ENCODE assay signal across 19 cellular contexts in genomic region chr10:107264742-107265141, GRCh38.
DNase-seq lines count a peak whose midpoint lies in the region; ATAC-seq, FAIRE-seq and TF ChIP-seq lines count a peak whose summit lies in the region.
"Had no signal": no experiment of that assay in that cellular context is flagged by ENCODE, and none has a peak within 500 bp of the region (broad histone marks: within the 10 kb centered on the region; RNA-seq: fewer than 3 reads in every experiment).

No MANE protein-coding gene starts in this region.

- no peaks in the 10 kb centered on the region for H3K27me3 ChIP-seq in SK-N-SH (ENCODE audit: insufficient read depth)
- H3K27me3 ChIP-seq in K562 (ENCODE audit: control insufficient read depth in 2 of 2, insufficient read depth in 2 of 2, low read length in 2 of 2) = no peaks in the 10 kb centered on the region
- no peaks in the 10 kb centered on the region for H3K27me3 ChIP-seq in CD8-positive, alpha-beta T cell (ENCODE audit: insufficient read depth, low read length)
- H3K27me3 ChIP-seq: tibial nerve had no signal

- no peak overlapping the region for H2AFZ ChIP-seq in SK-N-SH (ENCODE audit: low read depth)
- no peak overlapping the region for H2AFZ ChIP-seq in K562 (ENCODE audit: low read depth, low read length)

- H3K9me1 ChIP-seq in K562 (ENCODE audit: control insufficient read depth, insufficient read depth, low read length) = no peaks in the 10 kb centered on the region

- peak; percentile 2 for DNase-seq in SK-N-SH
- peak; percentile 82 for DNase-seq in NCI-H82 treated with DMSO at 0.1 percent for 48 hours (lab: John Stamatoyannopoulos, UW; ENCODE audit: unreplicated experiment)
- peak; percentile 6 to 13 (median 10) for DNase-seq in K562 (ENCODE audit: extremely low read depth in 1 of 4, low spot score in 3 of 4)
- no peak for DNase-seq in CD8-positive, alpha-beta T cell
- DNase-seq in activated CD8-positive, alpha-beta memory T cell treated with anti-CD3 and anti-CD28 coated beads for 24 hours = no peak
- no peak for DNase-seq in HPDE6-E6E7 (ENCODE audit: extremely low spot score)
- DNase-seq: activated CD4-positive, alpha-beta T cell treated with anti-CD3 and anti-CD28 coated beads for 48 hours; activated naive CD4-positive, alpha-beta T cell; CD4-positive, CD25-positive, alpha-beta regulatory T cell; effector memory CD4-positive, alpha-beta T cell; NCI-H1694 treated with DMSO at 0.1 percent for 48 hours; T-helper 9 cell had no signal

- ATAC-seq in SK-N-SH treated with all-trans-retinoic acid at 6 μM for 48 hours = no peak
- peak; percentile 51; the same call in 1 of the 3 replicates for ATAC-seq in K562
- ATAC-seq in CD8-positive, alpha-beta T cell = no peak
- ATAC-seq in HG03520 (IDR thresholded peaks at IDR 0.05; ENCODE audit: unreplicated experiment) = no peak
- ATAC-seq: A549; HCT116; stimulated activated memory B cell treated with anti-CD40 and anti-IgM and Interleukin-4, amounts not matched to agents 10 μg/mL and 1 μg/mL and 100 μg/mL, for 72 hours had no signal

- H3K4me2 ChIP-seq in SK-N-SH = no peak overlapping the region
- no peak overlapping the region for H3K4me2 ChIP-seq in K562 (ENCODE audit: insufficient read depth, low read length)
- H3K4me2 ChIP-seq: A549 had no signal

- no TSS peak for BruUV-seq in K562 (replicated peaks; lab: Mats Ljungman, UMichigan)

- no peak overlapping the region for H3K9ac ChIP-seq in SK-N-SH
- no peak overlapping the region for H3K9ac ChIP-seq in K562 (ENCODE audit: insufficient read depth in 1 of 2, low read depth in 2 of 2, low read length in 2 of 2)

- H3K27me3 Mint-ChIP-seq in CD8-positive, alpha-beta T cell (ENCODE audit: low read depth) = no peaks in the 10 kb centered on the region
- H3K27me3 Mint-ChIP-seq: CD4-positive, CD25-positive, alpha-beta regulatory T cell; stimulated activated memory B cell treated with anti-CD40 and anti-IgM and Interleukin-4, amounts not matched to agents 10 μg/mL and 1 μg/mL and 100 μg/mL, for 72 hours had no signal

- H3K4me1 ChIP-seq in SK-N-SH (ENCODE audit: control insufficient read depth in 1 of 2, insufficient read depth in 2 of 2, low read depth in 1 of 2, low read length in 1 of 2) (no peaks in the 10 kb centered on the region; a peak in 1 of 4 replicates), K562 (replicated peaks in 1 of 2; ENCODE audit: control insufficient read depth in 2 of 2, insufficient read depth in 2 of 2, low read length in 2 of 2) (no peaks in the 10 kb centered on the region)
- no peaks in the 10 kb centered on the region for H3K4me1 ChIP-seq in CD8-positive, alpha-beta T cell (ENCODE audit: insufficient read depth, low read length)
- H3K4me1 ChIP-seq: A549, tibial nerve had no signal

- WGBS in SK-N-SH (ENCODE audit: low lambda C conversion rate) = 53% methylated on average over 6 of the region's 6 CpGs
- WGBS in K562 (ENCODE audit: insufficient coverage, low coverage, missing lambda C conversion rate) = 0% methylated on average over 6 of the region's 6 CpGs

- no peak; the same call in 1 of the 2 replicates for TF ChIP-seq RAD21 in SK-N-SH (IDR thresholded peaks at IDR 0.05; ENCODE audit: low read length)
- TF ChIP-seq RAD21 in K562 (CRISPR knock-in tag; conservative IDR thresholded peaks at IDR 0.05 in 1 of 2, IDR thresholded peaks at IDR 0.05 in 1 of 2) = no peak

- TF ChIP-seq CTCF in SK-N-SH (IDR thresholded peaks at IDR 0.05) (no peak), K562 (IDR thresholded peaks at IDR 0.05 in 2 of 3, conservative IDR thresholded peaks at IDR 0.05 in 1 of 3; ENCODE audit: insufficient read depth in 2 of 3, low read depth in 1 of 3, low read length in 3 of 3) (0 out of 6 replicates have a peak, but pooled peaks of 1 of the 3 experiments have one; percentile 14)
- TF ChIP-seq CTCF in CD8-positive, alpha-beta T cell (IDR thresholded peaks at IDR 0.05) = no peak

- CTCF ChIA-PET in SK-N-SH (lab: Yijun Ruan, JAX) (no interaction called here), K562 (lab: Yijun Ruan, JAX; ENCODE audit: low intra/inter-chr PET ratio) (no interaction called here)
- CTCF ChIA-PET in CD8-positive, alpha-beta T cell (lab: Charles Lee) = no interaction called here

- no peaks in the 10 kb centered on the region for H3K36me3 Mint-ChIP-seq in CD8-positive, alpha-beta T cell
- H3K36me3 Mint-ChIP-seq: CD4-positive, CD25-positive, alpha-beta regulatory T cell; stimulated activated memory B cell treated with anti-CD40 and anti-IgM and Interleukin-4, amounts not matched to agents 10 μg/mL and 1 μg/mL and 100 μg/mL, for 72 hours had no signal

- no peak overlapping the region for H3K27ac Mint-ChIP-seq in CD8-positive, alpha-beta T cell
- H3K27ac Mint-ChIP-seq: stimulated activated memory B cell treated with anti-CD40 and anti-IgM and Interleukin-4, amounts not matched to agents 10 μg/mL and 1 μg/mL and 100 μg/mL, for 72 hours had no signal

- no peak overlapping the region for H3K4me3 Mint-ChIP-seq in CD8-positive, alpha-beta T cell
- H3K4me3 Mint-ChIP-seq: CD4-positive, CD25-positive, alpha-beta regulatory T cell; stimulated activated memory B cell treated with anti-CD40 and anti-IgM and Interleukin-4, amounts not matched to agents 10 μg/mL and 1 μg/mL and 100 μg/mL, for 72 hours had no signal

- in situ Hi-C loops in K562 (cut with MboI) = no loop called here

- no peaks in the 10 kb centered on the region for H3K79me2 ChIP-seq in SK-N-SH (ENCODE audit: insufficient read depth)
- H3K79me2 ChIP-seq in K562 (ENCODE audit: control insufficient read depth, insufficient read depth, low read length) = no peaks in the 10 kb centered on the region

- H3K36me3 ChIP-seq in SK-N-SH (replicated peaks in 1 of 2; ENCODE audit: control insufficient read depth in 1 of 2, insufficient read depth in 2 of 2, low read length in 1 of 2) (no peaks in the 10 kb centered on the region), K562 (ENCODE audit: control insufficient read depth, insufficient read depth, low read length) (no peaks in the 10 kb centered on the region)
- no peaks in the 10 kb centered on the region for H3K36me3 ChIP-seq in CD8-positive, alpha-beta T cell (ENCODE audit: insufficient read depth, low read length)
- H3K36me3 ChIP-seq: tibial nerve had no signal

- FAIRE-seq in K562 (lab: Jason Lieb, UNC) = no peak
- FAIRE-seq: A549, GM12892 had no signal

- peaks cover 28% of the 10 kb centered on the region for H3K9me3 Mint-ChIP-seq in CD8-positive, alpha-beta T cell
- H3K9me3 Mint-ChIP-seq: stimulated activated memory B cell treated with anti-CD40 and anti-IgM and Interleukin-4, amounts not matched to agents 10 μg/mL and 1 μg/mL and 100 μg/mL, for 72 hours had no signal

- H4K20me1 ChIP-seq in SK-N-SH (ENCODE audit: insufficient read depth) = no peaks in the 10 kb centered on the region
- H4K20me1 ChIP-seq in K562 (replicated peaks; ENCODE audit: control insufficient read depth, insufficient read depth, low read length) = no peaks in the 10 kb centered on the region

- H3K9me3 ChIP-seq in SK-N-SH (no peaks in the 10 kb centered on the region), K562 (replicated peaks; ENCODE audit: control insufficient read depth, insufficient read depth, low read depth, low read length) (no peaks in the 10 kb centered on the region)
- H3K9me3 ChIP-seq in CD8-positive, alpha-beta T cell (ENCODE audit: low read length) = no peaks in the 10 kb centered on the region
- H3K9me3 ChIP-seq: A549, tibial nerve had no signal

- TF ChIP-seq EP300 in SK-N-SH (IDR thresholded peaks at IDR 0.05; ENCODE audit: borderline replicate concordance in 1 of 2, low read depth in 1 of 2, low read length in 1 of 2) (no peak), K562 (IDR thresholded peaks at IDR 0.05; ENCODE audit: low read length) (no peak)

- H3K9me2 ChIP-seq in SK-N-SH = no peaks in the 10 kb centered on the region

- no peaks in the 10 kb centered on the region for H3F3A ChIP-seq in SK-N-SH (replicated peaks; ENCODE audit: insufficient read depth)

- no peak overlapping the region for H3K27ac ChIP-seq in SK-N-SH (ENCODE audit: low read depth in 2 of 2, low read length in 1 of 2)
- no peak overlapping the region for H3K27ac ChIP-seq in K562 (ENCODE audit: extremely low read depth, low read depth, low read length)
- no peak overlapping the region for H3K27ac ChIP-seq in CD8-positive, alpha-beta T cell (ENCODE audit: low read depth, low read length)
- H3K27ac ChIP-seq: A549, tibial nerve had no signal

- POLR2A ChIA-PET in SK-N-SH (lab: Yijun Ruan, JAX) (no interaction called here), K562 (lab: Yijun Ruan, JAX) (no interaction called here)
- POLR2A ChIA-PET in CD8-positive, alpha-beta T cell (lab: Charles Lee) = no interaction called here

- no peak for TF ChIP-seq POLR2A in K562 (conservative IDR thresholded peaks at IDR 0.05)

- H3K4me3 ChIP-seq in SK-N-SH (ENCODE audit: low read depth in 2 of 2, low read length in 1 of 2) (no peak overlapping the region), K562 (no peak overlapping the region)
- H3K4me3 ChIP-seq in CD8-positive, alpha-beta T cell (ENCODE audit: low read depth, low read length) = no peak overlapping the region
- H3K4me3 ChIP-seq: A549, tibial nerve had no signal

- H3K4me1 Mint-ChIP-seq in CD8-positive, alpha-beta T cell (ENCODE audit: low read depth) = no peaks in the 10 kb centered on the region
- H3K4me1 Mint-ChIP-seq: CD4-positive, CD25-positive, alpha-beta regulatory T cell; stimulated activated memory B cell treated with anti-CD40 and anti-IgM and Interleukin-4, amounts not matched to agents 10 μg/mL and 1 μg/mL and 100 μg/mL, for 72 hours had no signal

- intact Hi-C loops in K562 (cut with micrococcal nuclease) = loop anchor here (5.0 kb wide), 1 partner anchor 552 kb away; no protein-coding TSS in a partner anchor
- intact Hi-C loops in CD8-positive, alpha-beta T cell (cut with DNase I, micrococcal nuclease) = no loop called here

TF ChIP-seq in SK-N-SH treated with all-trans-retinoic acid at 6 μM for 48 hours, 23 proteins besides CTCF, POLR2A, EP300 and RAD21 (continues in another document):
- TF ChIP-seq TOX (CRISPR knock-in tag; IDR thresholded peaks at IDR 0.05; ENCODE audit: borderline replicate concordance) = no peak
- no peak for TF ChIP-seq SNAI2 (CRISPR knock-in tag; IDR thresholded peaks at IDR 0.05)
- no peak for TF ChIP-seq GLIS3 (CRISPR knock-in tag; IDR thresholded peaks at IDR 0.05)
- TF ChIP-seq ESRRG (CRISPR knock-in tag; IDR thresholded peaks at IDR 0.05) = no peak
- TF ChIP-seq BACH2 (CRISPR knock-in tag; IDR thresholded peaks at IDR 0.05; ENCODE audit: borderline replicate concordance) = no peak

TF ChIP-seq in K562, 482 proteins besides CTCF, POLR2A, EP300 and RAD21 (continues in another document):
- TF ChIP-seq BHLHE40 (IDR thresholded peaks at IDR 0.05; ENCODE audit: low read length) (no peak), CTBP1 (IDR thresholded peaks at IDR 0.05; ENCODE audit: borderline replicate concordance) (no peak), NELFE (IDR thresholded peaks at IDR 0.05; ENCODE audit: insufficient read depth, insufficient read length) (no peak), JUNB (CRISPR knock-in tag; conservative IDR thresholded peaks at IDR 0.05) (no peak), PHF21A (IDR thresholded peaks at IDR 0.05; ENCODE audit: borderline replicate concordance, low read depth) (no peak), ZNF253 (CRISPR knock-in tag; conservative IDR thresholded peaks at IDR 0.05) (no peak), ZNF717 (CRISPR knock-in tag; IDR thresholded peaks at IDR 0.05) (no peak), GABPA (tag; conservative IDR thresholded peaks at IDR 0.05; ENCODE audit: low read depth) (no peak)

Comparison
In these comparisons a context has a peak if more than half of its experiments do, and no peak if none do; other contexts are left out.
1. DNase-seq: peak in SK-N-SH (single experiment), NCI-H82 treated with DMSO at 0.1 percent for 48 hours (single experiment) and K562 (4 of 4); none in CD8-positive, alpha-beta T cell (0 of 7), activated CD8-positive, alpha-beta memory T cell treated with anti-CD3 and anti-CD28 coated beads for 24 hours (single experiment) and HPDE6-E6E7 (single experiment).